ENCODE assay signal across 23 cellular contexts in the genomic region with DNA sequence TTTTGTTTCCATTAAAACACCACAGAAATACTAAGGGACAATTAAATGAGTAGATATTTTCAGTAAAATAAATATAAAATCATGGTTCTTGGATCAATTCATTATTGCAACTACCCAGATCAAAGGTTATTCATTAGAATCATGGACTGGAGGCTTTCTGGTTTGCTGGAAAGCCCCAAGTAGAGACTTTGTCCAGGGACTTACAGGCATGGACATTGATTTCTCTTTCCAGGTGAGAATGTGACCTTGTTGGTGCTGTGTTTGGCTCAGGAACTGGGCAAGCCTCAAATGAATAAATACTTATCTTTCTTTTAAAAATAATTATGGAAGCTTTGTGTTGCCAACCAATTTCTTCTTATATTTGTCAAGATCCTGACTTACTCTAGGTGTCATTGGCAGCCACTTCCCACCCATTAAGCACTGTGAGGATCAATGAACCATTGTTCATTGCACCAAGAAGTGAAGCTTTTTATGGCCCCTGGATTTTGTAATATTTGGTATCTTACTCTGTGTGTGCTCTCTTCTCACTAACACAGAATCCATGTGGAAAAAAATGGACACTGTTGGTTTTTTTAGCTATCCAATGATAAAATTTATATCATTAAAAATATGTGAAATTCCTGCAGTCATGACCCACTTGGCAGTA.
"Had no signal": no experiment of that assay in that cellular context is flagged by ENCODE, and none has a peak within 500 bp of the region (broad histone marks: within the 10 kb centered on the region; RNA-seq: fewer than 3 reads in every experiment).

No MANE protein-coding gene starts in this region.

- H3K27me3 ChIP-seq: colonic mucosa, esophagus squamous epithelium, gastrocnemius medialis, heart right ventricle had no signal

- H3K27me3 Mint-ChIP-seq: dendritic cell treated with granulocyte-macrophage colony-stimulating factor and Interleukin-4, amounts not matched to agents 40 ng/mL and 50 ng/mL, for 4 days; effector memory CD8-positive, alpha-beta T cell had no signal

- DNase-seq: colonic mucosa; cortex of kidney; effector CD8-positive, alpha-beta T cell; effector memory CD8-positive, alpha-beta T cell; endodermal cell; erythroblast; esophagus squamous epithelium; foreskin fibroblast; foreskin melanocyte; gastrocnemius medialis; glutamatergic neuron; head of caudate nucleus; heart right ventricle; hippocampal formation; left cardiac atrium; left ventricle myocardium inferior; lower lobe of right lung; mesenchymal stem cell; mucosa of descending colon had no signal

- H3K36me3 Mint-ChIP-seq: mesothelial cell of epicardium had no signal

- H3K4me3 Mint-ChIP-seq: dendritic cell treated with granulocyte-macrophage colony-stimulating factor and Interleukin-4, amounts not matched to agents 40 ng/mL and 50 ng/mL, for 4 days; effector memory CD8-positive, alpha-beta T cell; endodermal cell; mesothelial cell of epicardium had no signal

- ATAC-seq: effector memory CD8-positive, alpha-beta T cell; esophagus mucosa; gastrocnemius medialis; heart right ventricle; left cardiac atrium; lower lobe of right lung; mucosa of descending colon had no signal

- H3K4me3 ChIP-seq: colonic mucosa, esophagus squamous epithelium, gastrocnemius medialis, heart right ventricle, left ventricle myocardium inferior, lower lobe of right lung, mucosa of descending colon had no signal

- H3K27ac ChIP-seq: colonic mucosa, epithelial cell of prostate, esophagus squamous epithelium, gastrocnemius medialis, heart right ventricle, left ventricle myocardium inferior, lower lobe of right lung had no signal

- H3K36me3 ChIP-seq: colonic mucosa, esophagus squamous epithelium, gastrocnemius medialis, heart right ventricle, left ventricle myocardium inferior, lower lobe of right lung had no signal

- H3K9me3 ChIP-seq: colonic mucosa, esophagus squamous epithelium, gastrocnemius medialis, left ventricle myocardium inferior, lower lobe of right lung had no signal

- H3K4me1 ChIP-seq: colonic mucosa, esophagus squamous epithelium, gastrocnemius medialis, heart right ventricle, left ventricle myocardium inferior, lower lobe of right lung had no signal

- H3K27ac Mint-ChIP-seq: dendritic cell treated with granulocyte-macrophage colony-stimulating factor and Interleukin-4, amounts not matched to agents 40 ng/mL and 50 ng/mL, for 4 days; effector memory CD8-positive, alpha-beta T cell; endodermal cell; mesothelial cell of epicardium had no signal

- H3K4me1 Mint-ChIP-seq: mesothelial cell of epicardium had no signal
